Comparison of ENCODE assay signal across 1 cellular context in genomic region chr16:73365010-73365409, GRCh38.
TF ChIP-seq lines count a peak whose summit lies in the region.

No MANE protein-coding gene starts in this region.

TF ChIP-seq in GM23338, 12 proteins besides CTCF, POLR2A, EP300 and RAD21 (continued from another document):
- TF ChIP-seq ZNF462 (CRISPR knock-in tag; IDR thresholded peaks at IDR 0.05) (no peak), ETS1 (IDR thresholded peaks at IDR 0.05) (no peak), CREB1 (CRISPR knock-in tag; IDR thresholded peaks at IDR 0.05; ENCODE audit: low read depth) (no peak), ZNF114 (CRISPR knock-in tag; IDR thresholded peaks at IDR 0.05) (no peak), POLR2AphosphoS5 (IDR thresholded peaks at IDR 0.05; ENCODE audit: low read depth) (no peak), EZH2phosphoT487 (IDR thresholded peaks at IDR 0.05; ENCODE audit: unreplicated experiment) (no peak), STAT1 (IDR thresholded peaks at IDR 0.05; ENCODE audit: unreplicated experiment) (no peak), NANOG (IDR thresholded peaks at IDR 0.05; ENCODE audit: borderline replicate concordance) (no peak), ZNF331 (CRISPR knock-in tag; IDR thresholded peaks at IDR 0.05; ENCODE audit: low read depth) (no peak)
TF ChIP-seq in GM23338: peak in this region for 0.
